ENCODE assay signal across 9 cellular contexts in the genomic region with DNA sequence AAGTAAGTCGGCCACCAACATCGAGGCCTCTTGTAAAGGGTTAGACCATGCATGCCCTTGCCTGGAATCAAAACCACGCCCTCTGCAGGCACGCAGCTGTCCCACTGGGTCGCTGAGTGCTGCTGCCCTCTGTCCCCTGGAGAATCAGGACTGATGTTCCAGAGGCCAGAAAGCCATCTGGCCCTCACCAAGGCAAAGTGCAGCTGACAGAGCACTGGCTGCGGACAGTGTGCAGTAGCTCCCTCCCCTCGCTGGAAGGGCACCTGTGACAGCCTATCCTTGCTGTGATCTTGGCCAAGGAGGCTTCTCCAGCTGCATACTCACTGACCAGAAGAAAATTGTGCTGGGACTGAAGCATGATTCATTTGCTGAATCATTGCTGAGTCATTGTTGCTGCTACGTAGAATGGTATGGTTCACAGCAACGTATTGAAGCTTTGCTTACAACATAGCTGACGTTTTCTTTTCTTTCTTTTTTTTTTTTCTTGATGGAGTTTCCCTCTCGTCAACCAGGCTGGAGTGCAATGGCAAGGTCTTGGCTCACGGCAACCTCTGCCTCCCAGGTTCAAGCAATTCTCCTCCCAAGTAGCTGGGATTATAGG. TPM values are rescaled to one million over a fixed set of nuclear protein-coding genes. Genes with fewer than 3 reads are reported as not detected.
DNase-seq lines count a peak whose midpoint lies in the region; ATAC-seq and TF ChIP-seq lines count a peak whose summit lies in the region.
"Had no signal": no experiment of that assay in that cellular context is flagged by ENCODE, and none has a peak within 500 bp of the region (broad histone marks: within the 10 kb centered on the region; RNA-seq: fewer than 3 reads in every experiment).

No MANE protein-coding gene starts in this region.

- TF ChIP-seq POLR2A in vagina (IDR thresholded peaks at IDR 0.05), result no peak

- H3K9me3 ChIP-seq in BE2C (no peaks in the 10 kb centered on the region), WERI-Rb-1 (ENCODE audit: severe bottlenecking) (no peaks in the 10 kb centered on the region), aorta (ENCODE audit: control insufficient read depth, low read length) (peaks cover 1% of the 10 kb centered on the region), vagina (no peaks in the 10 kb centered on the region)
- H3K9me3 ChIP-seq: neutrophil had no signal

- intact Hi-C loops in aorta (cut with DNase I), result no loop called here
- intact Hi-C loops in vagina (cut with DNase I), result no loop called here

- H3K36me3 ChIP-seq in BE2C, result peaks cover 81% of the 10 kb centered on the region
- H3K36me3 ChIP-seq in WERI-Rb-1, result no peaks in the 10 kb centered on the region
- H3K36me3 ChIP-seq in aorta (ENCODE audit: control insufficient read depth in 1 of 2, insufficient read depth in 2 of 2, low read length in 1 of 2), result no peaks in the 10 kb centered on the region
- H3K36me3 ChIP-seq in vagina, result no peaks in the 10 kb centered on the region
- H3K36me3 ChIP-seq: neutrophil had no signal

- WGBS in aorta, 2 donors, result 56 to 57% methylated on average over 12 of the region's 12 CpGs

- TF ChIP-seq CTCF in BE2C (IDR thresholded peaks at IDR 0.05; ENCODE audit: low read depth, low read length), result peak; percentile 42
- peak; percentile 48 for TF ChIP-seq CTCF in WERI-Rb-1 (IDR thresholded peaks at IDR 0.05; ENCODE audit: low read depth, low read length)
- no peak for TF ChIP-seq CTCF in vagina (IDR thresholded peaks at IDR 0.05)

- H3K27me3 ChIP-seq in BE2C, result no peaks in the 10 kb centered on the region
- H3K27me3 ChIP-seq in WERI-Rb-1 (ENCODE audit: insufficient read depth, low read depth, severe bottlenecking), result no peaks in the 10 kb centered on the region
- no peaks in the 10 kb centered on the region for H3K27me3 ChIP-seq in aorta (ENCODE audit: control insufficient read depth in 1 of 2, insufficient read depth in 2 of 2, low read length in 1 of 2)
- no peaks in the 10 kb centered on the region for H3K27me3 ChIP-seq in vagina
- H3K27me3 ChIP-seq: neutrophil had no signal

- DNase-seq in BE2C (peak; percentile 88), HT1080 (ENCODE audit: low read depth) (peak; percentile 99), WERI-Rb-1 (no peak), kidney tubule cell (ENCODE audit: low spot score) (peak; percentile 98), aorta (no peak), vagina (ENCODE audit: extremely low spot score in 2 of 2) (no peak), NCI-H187 treated with DMSO at 0.1 percent for 48 hours (lab: John Stamatoyannopoulos, UW) (no peak)

- no peak for ATAC-seq in aorta (ENCODE audit: low FRiP score)
- no peak for ATAC-seq in HG03025 (IDR thresholded peaks at IDR 0.05; ENCODE audit: low FRiP score, unreplicated experiment)

- H3K27ac ChIP-seq in WERI-Rb-1 (0 out of 2 replicates have a peak overlapping the region, but pooled peaks have one; percentile 6), aorta (ENCODE audit: low read depth in 1 of 2, low read length in 2 of 2) (no peak overlapping the region), vagina (no peak overlapping the region)
- H3K27ac ChIP-seq: neutrophil had no signal

- no peak overlapping the region for H3K4me3 ChIP-seq in BE2C (ENCODE audit: low read depth, low read length)
- H3K4me3 ChIP-seq in WERI-Rb-1 (ENCODE audit: low read depth, low read length), result no peak overlapping the region
- no peak overlapping the region for H3K4me3 ChIP-seq in aorta (ENCODE audit: low read length in 2 of 2)
- no peak overlapping the region for H3K4me3 ChIP-seq in vagina

- peaks cover 51% of the 10 kb centered on the region for H3K4me1 ChIP-seq in BE2C
- no peaks in the 10 kb centered on the region for H3K4me1 ChIP-seq in aorta (ENCODE audit: control insufficient read depth in 1 of 2, insufficient read depth in 2 of 2, low read length in 2 of 2)
- H3K4me1 ChIP-seq in vagina, result no peaks in the 10 kb centered on the region

RNA-seq across cellular contexts. Expression of a gene that starts 30.4 kb away (rescaled TPM):
- polyA plus RNA-seq in BE2C (2012; ENCODE audit: insufficient read depth, insufficient read length, low read depth), result 50.6 TPM
- not detected in 2 replicates for total RNA-seq in HT1080 (2014; rRNA removed; shearing (Covaris generic))
- polyA plus RNA-seq in HT1080 (2015; cell fraction: cytosol; rRNA removed), result not detected in 2 replicates
- not detected in 2 replicates for polyA plus RNA-seq in HT1080 (2015; cell fraction: nucleus; rRNA removed)
- total RNA-seq in aorta (not detected), vagina (1.7 TPM)
- 10 to 100 TPM in 1 of 2 donors, not detected in 1; 49.6 TPM for polyA plus RNA-seq in aorta

Comparison
In these comparisons a context has a peak if more than half of its experiments do, and no peak if none do; other contexts are left out.
1. DNase-seq: peak in BE2C (single experiment), HT1080 (single experiment) and kidney tubule cell (single experiment); none in WERI-Rb-1 (single experiment), aorta (0 of 2), vagina (0 of 2) and NCI-H187 treated with DMSO at 0.1 percent for 48 hours (single experiment).
2. CTCF ChIP-seq: peak in BE2C (single experiment) and WERI-Rb-1 (single experiment); none in vagina (0 of 3).